ENCODE assay signal across 8 cellular contexts in the genomic region with DNA sequence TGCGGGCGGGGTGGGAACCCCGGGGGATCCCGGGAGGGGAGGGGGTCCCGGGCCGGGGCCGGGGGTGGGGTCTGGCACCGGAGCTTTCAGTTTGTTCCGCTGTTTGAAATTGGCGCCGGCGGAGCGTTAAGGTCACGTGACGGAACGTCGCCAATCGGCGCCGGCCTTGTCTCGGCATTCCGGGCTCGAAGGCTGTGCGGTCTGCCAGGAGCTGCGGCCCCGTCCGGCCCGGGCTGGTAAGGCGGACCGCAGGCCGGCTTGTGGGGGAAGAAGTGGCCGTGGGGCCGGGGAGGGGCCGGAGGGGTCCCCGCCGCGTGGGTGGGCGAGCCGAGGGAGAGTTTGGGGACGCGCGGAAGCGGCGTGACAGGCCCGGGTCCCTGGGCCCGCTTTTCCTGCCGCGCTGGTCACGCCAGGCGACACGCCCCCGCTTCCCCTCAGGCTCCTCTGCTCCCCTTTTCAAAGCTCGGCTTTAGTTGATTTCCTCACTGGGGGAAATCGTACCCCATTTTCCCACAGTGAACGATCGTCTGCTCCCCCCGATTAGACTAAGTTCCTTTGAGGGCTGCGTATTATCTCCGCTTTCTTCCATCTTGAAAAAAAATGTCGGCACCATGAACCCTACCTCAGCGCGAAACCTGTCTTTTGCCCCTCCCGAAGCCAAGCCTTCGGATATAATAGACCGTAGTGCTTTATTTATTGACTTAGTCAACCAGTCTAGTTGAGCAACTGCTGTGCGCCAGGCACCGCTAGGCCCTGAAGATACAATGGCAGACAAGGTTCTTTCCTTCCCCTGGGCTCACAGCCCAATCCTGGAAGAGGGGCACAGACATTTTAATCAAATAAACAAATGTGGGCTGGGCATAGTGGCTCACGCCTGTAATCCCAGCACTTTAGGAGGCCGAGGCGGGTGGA. TPM values are rescaled to one million over a fixed set of nuclear protein-coding genes. Genes with fewer than 3 reads are reported as not detected.
DNase-seq lines count a peak whose midpoint lies in the region; ATAC-seq and TF ChIP-seq lines count a peak whose summit lies in the region.

A gene with protein sequence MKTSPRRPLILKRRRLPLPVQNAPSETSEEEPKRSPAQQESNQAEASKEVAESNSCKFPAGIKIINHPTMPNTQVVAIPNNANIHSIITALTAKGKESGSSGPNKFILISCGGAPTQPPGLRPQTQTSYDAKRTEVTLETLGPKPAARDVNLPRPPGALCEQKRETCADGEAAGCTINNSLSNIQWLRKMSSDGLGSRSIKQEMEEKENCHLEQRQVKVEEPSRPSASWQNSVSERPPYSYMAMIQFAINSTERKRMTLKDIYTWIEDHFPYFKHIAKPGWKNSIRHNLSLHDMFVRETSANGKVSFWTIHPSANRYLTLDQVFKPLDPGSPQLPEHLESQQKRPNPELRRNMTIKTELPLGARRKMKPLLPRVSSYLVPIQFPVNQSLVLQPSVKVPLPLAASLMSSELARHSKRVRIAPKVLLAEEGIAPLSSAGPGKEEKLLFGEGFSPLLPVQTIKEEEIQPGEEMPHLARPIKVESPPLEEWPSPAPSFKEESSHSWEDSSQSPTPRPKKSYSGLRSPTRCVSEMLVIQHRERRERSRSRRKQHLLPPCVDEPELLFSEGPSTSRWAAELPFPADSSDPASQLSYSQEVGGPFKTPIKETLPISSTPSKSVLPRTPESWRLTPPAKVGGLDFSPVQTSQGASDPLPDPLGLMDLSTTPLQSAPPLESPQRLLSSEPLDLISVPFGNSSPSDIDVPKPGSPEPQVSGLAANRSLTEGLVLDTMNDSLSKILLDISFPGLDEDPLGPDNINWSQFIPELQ (minus strand): TSS at position 128 of the 912 bp plus-strand sequence. CDS start 2,696 bp downstream, outside the sequence.
A gene with protein sequence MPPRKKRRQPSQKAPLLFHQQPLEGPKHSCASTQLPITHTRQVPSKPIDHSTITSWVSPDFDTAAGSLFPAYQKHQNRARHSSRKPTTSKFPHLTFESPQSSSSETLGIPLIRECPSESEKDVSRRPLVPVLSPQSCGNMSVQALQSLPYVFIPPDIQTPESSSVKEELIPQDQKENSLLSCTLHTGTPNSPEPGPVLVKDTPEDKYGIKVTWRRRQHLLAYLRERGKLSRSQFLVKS (plus strand): TSS at position 177 of the 912 bp plus-strand sequence. CDS start 8,144 bp downstream, outside the sequence.

- peak within 1 kb of the TSS; percentile 85 to 91 for H3K9ac ChIP-seq in colonic mucosa (ENCODE audit: low read depth in 2 of 2, low read length in 2 of 2)

- H3K36me3 Mint-ChIP-seq in activated CD4-positive, alpha-beta T cell treated with anti-CD3 and anti-CD28 coated beads, Interleukin-2, amount 10 ng/mL, durations not matched to agents 24 days and 14 days (ENCODE audit: low read depth): peaks cover 47% of the 10 kb centered on the region

- no peak for TF ChIP-seq CTCF in colonic mucosa (IDR thresholded peaks at IDR 0.05)

- peaks cover 44% of the 10 kb centered on the region for H3K4me1 Mint-ChIP-seq in activated CD4-positive, alpha-beta T cell treated with anti-CD3 and anti-CD28 coated beads, Interleukin-2, amount 10 ng/mL, durations not matched to agents 24 days and 14 days

- peak; percentile 96 for DNase-seq in Ammon's horn (ENCODE audit: low spot score)
- DNase-seq in GM19238 (ENCODE audit: insufficient read length, low spot score): peak; percentile 94
- DNase-seq in NCI-H510A treated with DMSO at 0.1 percent for 48 hours (lab: John Stamatoyannopoulos, UW): peak; percentile 77
- peak; percentile 97 for DNase-seq in activated CD4-positive, alpha-beta T cell treated with anti-CD3 and anti-CD28 coated beads, Interleukin-2, amount 10 ng/mL, durations not matched to agents 24 days and 14 days
- peak; percentile 95 for DNase-seq in colonic mucosa
- peak; percentile 96 for DNase-seq in left kidney (ENCODE audit: low read depth, low spot score)
- DNase-seq in stimulated activated CD4-positive, alpha-beta T cell treated with anti-CD3 and anti-CD28 coated beads, Interleukin-1b, Interleukin-23, amount 100 ng/mL, for 48 hours: peak; percentile 85

- H3K27ac ChIP-seq in colonic mucosa: peak within 1 kb of the TSS; percentile 89

- no peaks in the 10 kb centered on the region for H3K9me3 Mint-ChIP-seq in activated CD4-positive, alpha-beta T cell treated with anti-CD3 and anti-CD28 coated beads, Interleukin-2, amount 10 ng/mL, durations not matched to agents 24 days and 14 days

- no peaks in the 10 kb centered on the region for H3K9me3 ChIP-seq in colonic mucosa

- peak; percentile 76 for ATAC-seq in HG03442 (IDR thresholded peaks at IDR 0.05; ENCODE audit: unreplicated experiment)

- intact Hi-C loops in activated CD4-positive, alpha-beta T cell treated with anti-CD3 and anti-CD28 coated beads, Interleukin-2, amount 10 ng/mL, durations not matched to agents 24 days and 14 days (cut with micrococcal nuclease): loop anchor here (1.0 to 5.0 kb wide), 2 partner anchors 13 to 185 kb away; a partner anchor contains a TSS
- intact Hi-C loops in colonic mucosa (cut with DNase I): no loop called here

- peak within 1 kb of the TSS; percentile 97 for H3K4me3 ChIP-seq in colonic mucosa

- H3K36me3 ChIP-seq in colonic mucosa: no peaks in the 10 kb centered on the region

- peak within 1 kb of the TSS; percentile 87 for H3K4me3 Mint-ChIP-seq in activated CD4-positive, alpha-beta T cell treated with anti-CD3 and anti-CD28 coated beads, Interleukin-2, amount 10 ng/mL, durations not matched to agents 24 days and 14 days

- H3K4me1 ChIP-seq in colonic mucosa: no peaks in the 10 kb centered on the region

- no peaks in the 10 kb centered on the region for H3K27me3 ChIP-seq in colonic mucosa

- peak within 1 kb of the TSS; percentile 98 for H3K27ac Mint-ChIP-seq in activated CD4-positive, alpha-beta T cell treated with anti-CD3 and anti-CD28 coated beads, Interleukin-2, amount 10 ng/mL, durations not matched to agents 24 days and 14 days

- no peaks in the 10 kb centered on the region for H3K27me3 Mint-ChIP-seq in activated CD4-positive, alpha-beta T cell treated with anti-CD3 and anti-CD28 coated beads, Interleukin-2, amount 10 ng/mL, durations not matched to agents 24 days and 14 days

RNA-seq across cellular contexts. Expression of the first gene that starts in this region (rescaled TPM):
- 73.7 and 74.0 TPM in 2 replicates for total RNA-seq in activated CD4-positive, alpha-beta T cell treated with anti-CD3 and anti-CD28 coated beads, Interleukin-2, amount 10 ng/mL, durations not matched to agents 24 days and 14 days
- 10 to 100 TPM; 18.4 to 89.3 TPM for total RNA-seq in colonic mucosa

RNA-seq across cellular contexts. Expression of the second gene that starts in this region (rescaled TPM):
- total RNA-seq in activated CD4-positive, alpha-beta T cell treated with anti-CD3 and anti-CD28 coated beads, Interleukin-2, amount 10 ng/mL, durations not matched to agents 24 days and 14 days: 47.2 and 48.1 TPM in 2 replicates
- total RNA-seq in colonic mucosa: 10 to 100 TPM; 18.3 to 25.5 TPM

Comparison
In these comparisons a context has a peak if more than half of its experiments do, and no peak if none do; other contexts are left out.
1. Peak in every context shown above with its lines: DNase-seq, ATAC-seq, H3K4me3 ChIP-seq and H3K27ac ChIP-seq.